ENCODE assay signal across 9 cellular contexts in the genomic region with DNA sequence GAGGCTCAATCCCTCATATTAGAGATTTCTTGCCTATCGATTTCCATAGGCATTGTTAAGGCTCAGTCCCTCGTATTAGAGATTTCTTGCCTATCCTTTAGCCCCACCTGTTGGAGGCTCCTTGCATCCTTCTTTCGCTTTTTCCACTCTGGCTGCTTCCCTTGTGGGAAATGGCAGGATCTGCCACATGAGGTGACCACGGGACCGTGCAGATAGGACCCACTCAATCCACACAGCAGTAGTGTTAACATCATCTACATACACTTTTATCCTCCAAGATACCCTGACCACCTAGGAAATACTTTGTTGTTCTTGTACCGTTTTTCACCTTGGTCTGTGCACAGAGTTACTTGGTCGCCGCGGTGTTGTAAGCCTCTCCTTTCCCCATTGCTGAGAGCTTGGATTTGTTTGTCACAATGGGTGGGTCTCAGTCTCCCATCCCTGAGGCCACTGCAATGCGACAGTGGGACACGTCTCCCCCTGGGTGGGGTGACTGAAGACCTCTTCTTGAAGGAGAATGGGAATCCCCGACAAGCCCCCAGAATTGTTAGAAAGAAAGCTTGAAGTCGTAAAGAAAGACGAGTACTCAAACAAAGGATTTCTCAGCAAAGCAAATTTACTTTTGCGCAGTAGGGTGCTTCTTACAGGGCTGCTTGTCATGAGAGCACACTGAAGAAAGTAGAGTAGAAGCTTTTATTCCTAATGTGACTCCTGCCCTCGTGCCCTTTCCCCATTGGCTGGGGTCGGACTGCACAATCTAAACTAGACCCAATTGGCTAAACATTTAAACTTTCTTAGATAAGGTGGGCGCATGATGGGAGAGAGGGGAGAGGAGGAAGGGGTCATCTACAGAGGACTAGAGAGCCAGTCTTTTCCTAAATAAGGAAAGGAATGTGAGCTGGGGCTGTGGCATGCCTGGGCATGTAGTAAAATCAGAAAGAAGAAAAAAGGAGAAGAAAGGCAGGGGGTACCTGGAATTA. TPM values are rescaled to one million over a fixed set of nuclear protein-coding genes. Genes with fewer than 3 reads are reported as not detected.
DNase-seq lines count a peak whose midpoint lies in the region; ATAC-seq and TF ChIP-seq lines count a peak whose summit lies in the region.
"Had no signal": no experiment of that assay in that cellular context is flagged by ENCODE, and none has a peak within 500 bp of the region (broad histone marks: within the 10 kb centered on the region; RNA-seq: fewer than 3 reads in every experiment).

No MANE protein-coding gene starts in this region.

- intact Hi-C loops in activated CD4-positive, alpha-beta T cell treated with anti-CD3 and anti-CD28 coated beads, Interleukin-2, amount 10 ng/mL, durations not matched to agents 24 days and 14 days (cut with micrococcal nuclease): loop anchor here (1.0 to 5.0 kb wide), 2 partner anchors 49 to 232 kb away; no protein-coding TSS in a partner anchor

- no peak for ATAC-seq in activated CD4-positive, CD25-positive, alpha-beta regulatory T cell treated with anti-CD3 and anti-CD28 coated beads, Interleukin-2, amount 50 U/mL, for 24 hours

- DNase-seq in activated CD4-positive, alpha-beta T cell treated with anti-CD3 and anti-CD28 coated beads, Interleukin-2, amount 10 ng/mL, durations not matched to agents 24 days and 14 days: peak; percentile 68
- no peak for DNase-seq in activated CD4-positive, alpha-beta T cell treated with anti-CD3 and anti-CD28 coated beads, Interleukin-2, amount 50 U/mL, for 1 hour
- DNase-seq in OCI-M1 (lab: John Stamatoyannopoulos, UW) (peak; percentile 53), fibroblast of mammary gland (ENCODE audit: low read depth) (peak; percentile 73), pons (ENCODE audit: low spot score) (peak; percentile 33), DMS79 treated with DMSO at 0.1 percent for 48 hours (lab: John Stamatoyannopoulos, UW) (no peak), OCI-M2 (lab: John Stamatoyannopoulos, UW; ENCODE audit: unreplicated experiment) (no peak)
- DNase-seq: activated naive CD8-positive, alpha-beta T cell treated with anti-CD3 and anti-CD28 coated beads, Interleukin-2, amount 10 ng/mL, durations not matched to agents 7 days and 5 days had no signal

- TF ChIP-seq CTCF in fibroblast of mammary gland (conservative IDR thresholded peaks at IDR 0.05; ENCODE audit: control insufficient read depth, insufficient read depth, low read depth, low read length): peak; percentile 73

- no peak overlapping the region for H3K27ac Mint-ChIP-seq in activated CD4-positive, alpha-beta T cell treated with anti-CD3 and anti-CD28 coated beads, Interleukin-2, amount 10 ng/mL, durations not matched to agents 24 days and 14 days
- H3K27ac Mint-ChIP-seq: activated naive CD8-positive, alpha-beta T cell treated with anti-CD3 and anti-CD28 coated beads, Interleukin-2, amount 10 ng/mL, durations not matched to agents 7 days and 5 days had no signal

- no peaks in the 10 kb centered on the region for H3K9me3 Mint-ChIP-seq in activated CD4-positive, alpha-beta T cell treated with anti-CD3 and anti-CD28 coated beads, Interleukin-2, amount 10 ng/mL, durations not matched to agents 24 days and 14 days
- H3K9me3 Mint-ChIP-seq: activated naive CD8-positive, alpha-beta T cell treated with anti-CD3 and anti-CD28 coated beads, Interleukin-2, amount 10 ng/mL, durations not matched to agents 7 days and 5 days had no signal

- no peaks in the 10 kb centered on the region for H3K36me3 Mint-ChIP-seq in activated CD4-positive, alpha-beta T cell treated with anti-CD3 and anti-CD28 coated beads, Interleukin-2, amount 10 ng/mL, durations not matched to agents 24 days and 14 days (ENCODE audit: low read depth)
- H3K36me3 Mint-ChIP-seq: activated naive CD8-positive, alpha-beta T cell treated with anti-CD3 and anti-CD28 coated beads, Interleukin-2, amount 10 ng/mL, durations not matched to agents 7 days and 5 days had no signal

- peak overlapping the region; percentile 17 for H3K4me3 ChIP-seq in fibroblast of mammary gland (ENCODE audit: control insufficient read depth, low read depth, low read length)

- H3K4me1 Mint-ChIP-seq in activated CD4-positive, alpha-beta T cell treated with anti-CD3 and anti-CD28 coated beads, Interleukin-2, amount 10 ng/mL, durations not matched to agents 24 days and 14 days: no peaks in the 10 kb centered on the region
- H3K4me1 Mint-ChIP-seq: activated naive CD8-positive, alpha-beta T cell treated with anti-CD3 and anti-CD28 coated beads, Interleukin-2, amount 10 ng/mL, durations not matched to agents 7 days and 5 days had no signal

- no peaks in the 10 kb centered on the region for H3K27me3 Mint-ChIP-seq in activated CD4-positive, alpha-beta T cell treated with anti-CD3 and anti-CD28 coated beads, Interleukin-2, amount 10 ng/mL, durations not matched to agents 24 days and 14 days
- H3K27me3 Mint-ChIP-seq: activated naive CD8-positive, alpha-beta T cell treated with anti-CD3 and anti-CD28 coated beads, Interleukin-2, amount 10 ng/mL, durations not matched to agents 7 days and 5 days had no signal

- H3K4me3 Mint-ChIP-seq in activated CD4-positive, alpha-beta T cell treated with anti-CD3 and anti-CD28 coated beads, Interleukin-2, amount 10 ng/mL, durations not matched to agents 24 days and 14 days: no peak overlapping the region
- H3K4me3 Mint-ChIP-seq: activated naive CD8-positive, alpha-beta T cell treated with anti-CD3 and anti-CD28 coated beads, Interleukin-2, amount 10 ng/mL, durations not matched to agents 7 days and 5 days had no signal

RNA-seq across cellular contexts. Expression of gene IFT74, which starts 19.8 kb away (rescaled TPM):
- total RNA-seq in activated CD4-positive, alpha-beta T cell treated with anti-CD3 and anti-CD28 coated beads, Interleukin-2, amount 10 ng/mL, durations not matched to agents 24 days and 14 days: 9.7 and 10.6 TPM in 2 replicates

RNA-seq across cellular contexts. Expression of gene PLAA, which starts 29.0 kb away (rescaled TPM):
- 45.7 and 47.0 TPM in 2 replicates for total RNA-seq in activated CD4-positive, alpha-beta T cell treated with anti-CD3 and anti-CD28 coated beads, Interleukin-2, amount 10 ng/mL, durations not matched to agents 24 days and 14 days

RNA-seq across cellular contexts. Expression of gene LRRC19, which starts 29.5 kb away (rescaled TPM):
- not detected in 2 replicates for total RNA-seq in activated CD4-positive, alpha-beta T cell treated with anti-CD3 and anti-CD28 coated beads, Interleukin-2, amount 10 ng/mL, durations not matched to agents 24 days and 14 days
- total RNA-seq: activated naive CD8-positive, alpha-beta T cell treated with anti-CD3 and anti-CD28 coated beads, Interleukin-2, amount 10 ng/mL, durations not matched to agents 7 days and 5 days had no signal

Comparison
In these comparisons a context has a peak if more than half of its experiments do, and no peak if none do; other contexts are left out.
1. DNase-seq: peak in activated CD4-positive, alpha-beta T cell treated with anti-CD3 and anti-CD28 coated beads, Interleukin-2, amount 10 ng/mL, durations not matched to agents 24 days and 14 days (single experiment), OCI-M1 (single experiment), fibroblast of mammary gland (single experiment) and pons (single experiment); none in activated CD4-positive, alpha-beta T cell treated with anti-CD3 and anti-CD28 coated beads, Interleukin-2, amount 50 U/mL, for 1 hour (single experiment), DMS79 treated with DMSO at 0.1 percent for 48 hours (single experiment) and OCI-M2 (single experiment).